Comparison of ENCODE assay signal across 1 cellular context in the genomic region with DNA sequence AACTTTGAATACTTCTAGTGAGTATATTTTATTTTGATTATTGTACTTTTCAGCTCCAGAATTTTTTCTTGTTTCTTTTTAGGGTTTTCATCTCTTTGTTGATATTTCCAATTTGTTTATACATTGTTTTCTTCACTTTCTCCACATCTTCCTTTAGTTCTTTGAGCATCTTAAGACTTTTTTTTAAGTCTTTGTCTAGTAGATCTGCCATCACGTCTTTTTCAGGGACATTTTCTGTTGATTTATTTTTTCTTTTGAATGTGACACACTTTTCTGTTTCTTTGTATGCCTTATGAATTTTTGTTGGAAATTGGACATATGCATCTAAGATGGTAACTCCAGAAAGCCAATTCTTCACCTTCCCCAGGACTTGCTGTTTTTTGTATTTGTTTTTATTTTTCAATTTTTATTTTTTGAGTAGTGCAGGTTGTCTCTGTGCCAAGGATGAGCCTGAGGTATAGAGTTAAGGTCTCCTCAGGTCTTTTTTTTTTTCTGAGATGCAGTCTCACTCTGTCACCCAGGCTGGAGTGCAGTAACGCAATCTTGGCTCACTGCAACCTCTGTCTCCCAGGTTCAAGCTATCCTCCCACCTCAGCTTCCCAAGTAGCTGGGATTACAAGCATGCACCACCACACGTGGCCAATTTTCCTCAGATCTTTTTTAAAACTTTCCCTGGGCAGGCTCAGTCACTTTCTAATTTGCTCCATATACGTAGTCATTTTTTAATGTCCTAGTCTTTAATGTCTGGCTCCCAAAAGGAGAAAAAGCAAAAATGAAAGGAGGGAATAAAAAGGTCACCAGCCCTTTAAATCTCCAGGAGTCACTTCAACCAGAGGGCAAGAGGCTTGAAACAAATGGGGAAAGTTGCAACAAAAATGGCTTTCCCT.
TF ChIP-seq lines count a peak whose summit lies in the region.

No MANE protein-coding gene starts in this region.

TF ChIP-seq in K562, 482 proteins besides CTCF, POLR2A, EP300 and RAD21 (continued from another document and continues in another):
- TF ChIP-seq, protein P1, sequence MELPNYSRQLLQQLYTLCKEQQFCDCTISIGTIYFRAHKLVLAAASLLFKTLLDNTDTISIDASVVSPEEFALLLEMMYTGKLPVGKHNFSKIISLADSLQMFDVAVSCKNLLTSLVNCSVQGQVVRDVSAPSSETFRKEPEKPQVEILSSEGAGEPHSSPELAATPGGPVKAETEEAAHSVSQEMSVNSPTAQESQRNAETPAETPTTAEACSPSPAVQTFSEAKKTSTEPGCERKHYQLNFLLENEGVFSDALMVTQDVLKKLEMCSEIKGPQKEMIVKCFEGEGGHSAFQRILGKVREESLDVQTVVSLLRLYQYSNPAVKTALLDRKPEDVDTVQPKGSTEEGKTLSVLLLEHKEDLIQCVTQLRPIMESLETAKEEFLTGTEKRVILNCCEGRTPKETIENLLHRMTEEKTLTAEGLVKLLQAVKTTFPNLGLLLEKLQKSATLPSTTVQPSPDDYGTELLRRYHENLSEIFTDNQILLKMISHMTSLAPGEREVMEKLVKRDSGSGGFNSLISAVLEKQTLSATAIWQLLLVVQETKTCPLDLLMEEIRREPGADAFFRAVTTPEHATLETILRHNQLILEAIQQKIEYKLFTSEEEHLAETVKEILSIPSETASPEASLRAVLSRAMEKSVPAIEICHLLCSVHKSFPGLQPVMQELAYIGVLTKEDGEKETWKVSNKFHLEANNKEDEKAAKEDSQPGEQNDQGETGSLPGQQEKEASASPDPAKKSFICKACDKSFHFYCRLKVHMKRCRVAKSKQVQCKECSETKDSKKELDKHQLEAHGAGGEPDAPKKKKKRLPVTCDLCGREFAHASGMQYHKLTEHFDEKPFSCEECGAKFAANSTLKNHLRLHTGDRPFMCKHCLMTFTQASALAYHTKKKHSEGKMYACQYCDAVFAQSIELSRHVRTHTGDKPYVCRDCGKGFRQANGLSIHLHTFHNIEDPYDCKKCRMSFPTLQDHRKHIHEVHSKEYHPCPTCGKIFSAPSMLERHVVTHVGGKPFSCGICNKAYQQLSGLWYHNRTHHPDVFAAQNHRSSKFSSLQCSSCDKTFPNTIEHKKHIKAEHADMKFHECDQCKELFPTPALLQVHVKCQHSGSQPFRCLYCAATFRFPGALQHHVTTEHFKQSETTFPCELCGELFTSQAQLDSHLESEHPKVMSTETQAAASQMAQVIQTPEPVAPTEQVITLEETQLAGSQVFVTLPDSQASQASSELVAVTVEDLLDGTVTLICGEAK (IDR thresholded peaks at IDR 0.05): 0 out of 2 replicates have a peak, but pooled peaks have one; percentile 23
- TF ChIP-seq, protein P1 (CRISPR knock-in tag; IDR thresholded peaks at IDR 0.05): no peak
- TF ChIP-seq, protein P2, sequence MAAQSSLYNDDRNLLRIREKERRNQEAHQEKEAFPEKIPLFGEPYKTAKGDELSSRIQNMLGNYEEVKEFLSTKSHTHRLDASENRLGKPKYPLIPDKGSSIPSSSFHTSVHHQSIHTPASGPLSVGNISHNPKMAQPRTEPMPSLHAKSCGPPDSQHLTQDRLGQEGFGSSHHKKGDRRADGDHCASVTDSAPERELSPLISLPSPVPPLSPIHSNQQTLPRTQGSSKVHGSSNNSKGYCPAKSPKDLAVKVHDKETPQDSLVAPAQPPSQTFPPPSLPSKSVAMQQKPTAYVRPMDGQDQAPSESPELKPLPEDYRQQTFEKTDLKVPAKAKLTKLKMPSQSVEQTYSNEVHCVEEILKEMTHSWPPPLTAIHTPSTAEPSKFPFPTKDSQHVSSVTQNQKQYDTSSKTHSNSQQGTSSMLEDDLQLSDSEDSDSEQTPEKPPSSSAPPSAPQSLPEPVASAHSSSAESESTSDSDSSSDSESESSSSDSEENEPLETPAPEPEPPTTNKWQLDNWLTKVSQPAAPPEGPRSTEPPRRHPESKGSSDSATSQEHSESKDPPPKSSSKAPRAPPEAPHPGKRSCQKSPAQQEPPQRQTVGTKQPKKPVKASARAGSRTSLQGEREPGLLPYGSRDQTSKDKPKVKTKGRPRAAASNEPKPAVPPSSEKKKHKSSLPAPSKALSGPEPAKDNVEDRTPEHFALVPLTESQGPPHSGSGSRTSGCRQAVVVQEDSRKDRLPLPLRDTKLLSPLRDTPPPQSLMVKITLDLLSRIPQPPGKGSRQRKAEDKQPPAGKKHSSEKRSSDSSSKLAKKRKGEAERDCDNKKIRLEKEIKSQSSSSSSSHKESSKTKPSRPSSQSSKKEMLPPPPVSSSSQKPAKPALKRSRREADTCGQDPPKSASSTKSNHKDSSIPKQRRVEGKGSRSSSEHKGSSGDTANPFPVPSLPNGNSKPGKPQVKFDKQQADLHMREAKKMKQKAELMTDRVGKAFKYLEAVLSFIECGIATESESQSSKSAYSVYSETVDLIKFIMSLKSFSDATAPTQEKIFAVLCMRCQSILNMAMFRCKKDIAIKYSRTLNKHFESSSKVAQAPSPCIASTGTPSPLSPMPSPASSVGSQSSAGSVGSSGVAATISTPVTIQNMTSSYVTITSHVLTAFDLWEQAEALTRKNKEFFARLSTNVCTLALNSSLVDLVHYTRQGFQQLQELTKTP (IDR thresholded peaks at IDR 0.05; ENCODE audit: low read depth in 1 of 2, partially characterized antibody in 2 of 2): peak in 1 of 2 experiments; percentile 15
- TF ChIP-seq, protein P3, sequence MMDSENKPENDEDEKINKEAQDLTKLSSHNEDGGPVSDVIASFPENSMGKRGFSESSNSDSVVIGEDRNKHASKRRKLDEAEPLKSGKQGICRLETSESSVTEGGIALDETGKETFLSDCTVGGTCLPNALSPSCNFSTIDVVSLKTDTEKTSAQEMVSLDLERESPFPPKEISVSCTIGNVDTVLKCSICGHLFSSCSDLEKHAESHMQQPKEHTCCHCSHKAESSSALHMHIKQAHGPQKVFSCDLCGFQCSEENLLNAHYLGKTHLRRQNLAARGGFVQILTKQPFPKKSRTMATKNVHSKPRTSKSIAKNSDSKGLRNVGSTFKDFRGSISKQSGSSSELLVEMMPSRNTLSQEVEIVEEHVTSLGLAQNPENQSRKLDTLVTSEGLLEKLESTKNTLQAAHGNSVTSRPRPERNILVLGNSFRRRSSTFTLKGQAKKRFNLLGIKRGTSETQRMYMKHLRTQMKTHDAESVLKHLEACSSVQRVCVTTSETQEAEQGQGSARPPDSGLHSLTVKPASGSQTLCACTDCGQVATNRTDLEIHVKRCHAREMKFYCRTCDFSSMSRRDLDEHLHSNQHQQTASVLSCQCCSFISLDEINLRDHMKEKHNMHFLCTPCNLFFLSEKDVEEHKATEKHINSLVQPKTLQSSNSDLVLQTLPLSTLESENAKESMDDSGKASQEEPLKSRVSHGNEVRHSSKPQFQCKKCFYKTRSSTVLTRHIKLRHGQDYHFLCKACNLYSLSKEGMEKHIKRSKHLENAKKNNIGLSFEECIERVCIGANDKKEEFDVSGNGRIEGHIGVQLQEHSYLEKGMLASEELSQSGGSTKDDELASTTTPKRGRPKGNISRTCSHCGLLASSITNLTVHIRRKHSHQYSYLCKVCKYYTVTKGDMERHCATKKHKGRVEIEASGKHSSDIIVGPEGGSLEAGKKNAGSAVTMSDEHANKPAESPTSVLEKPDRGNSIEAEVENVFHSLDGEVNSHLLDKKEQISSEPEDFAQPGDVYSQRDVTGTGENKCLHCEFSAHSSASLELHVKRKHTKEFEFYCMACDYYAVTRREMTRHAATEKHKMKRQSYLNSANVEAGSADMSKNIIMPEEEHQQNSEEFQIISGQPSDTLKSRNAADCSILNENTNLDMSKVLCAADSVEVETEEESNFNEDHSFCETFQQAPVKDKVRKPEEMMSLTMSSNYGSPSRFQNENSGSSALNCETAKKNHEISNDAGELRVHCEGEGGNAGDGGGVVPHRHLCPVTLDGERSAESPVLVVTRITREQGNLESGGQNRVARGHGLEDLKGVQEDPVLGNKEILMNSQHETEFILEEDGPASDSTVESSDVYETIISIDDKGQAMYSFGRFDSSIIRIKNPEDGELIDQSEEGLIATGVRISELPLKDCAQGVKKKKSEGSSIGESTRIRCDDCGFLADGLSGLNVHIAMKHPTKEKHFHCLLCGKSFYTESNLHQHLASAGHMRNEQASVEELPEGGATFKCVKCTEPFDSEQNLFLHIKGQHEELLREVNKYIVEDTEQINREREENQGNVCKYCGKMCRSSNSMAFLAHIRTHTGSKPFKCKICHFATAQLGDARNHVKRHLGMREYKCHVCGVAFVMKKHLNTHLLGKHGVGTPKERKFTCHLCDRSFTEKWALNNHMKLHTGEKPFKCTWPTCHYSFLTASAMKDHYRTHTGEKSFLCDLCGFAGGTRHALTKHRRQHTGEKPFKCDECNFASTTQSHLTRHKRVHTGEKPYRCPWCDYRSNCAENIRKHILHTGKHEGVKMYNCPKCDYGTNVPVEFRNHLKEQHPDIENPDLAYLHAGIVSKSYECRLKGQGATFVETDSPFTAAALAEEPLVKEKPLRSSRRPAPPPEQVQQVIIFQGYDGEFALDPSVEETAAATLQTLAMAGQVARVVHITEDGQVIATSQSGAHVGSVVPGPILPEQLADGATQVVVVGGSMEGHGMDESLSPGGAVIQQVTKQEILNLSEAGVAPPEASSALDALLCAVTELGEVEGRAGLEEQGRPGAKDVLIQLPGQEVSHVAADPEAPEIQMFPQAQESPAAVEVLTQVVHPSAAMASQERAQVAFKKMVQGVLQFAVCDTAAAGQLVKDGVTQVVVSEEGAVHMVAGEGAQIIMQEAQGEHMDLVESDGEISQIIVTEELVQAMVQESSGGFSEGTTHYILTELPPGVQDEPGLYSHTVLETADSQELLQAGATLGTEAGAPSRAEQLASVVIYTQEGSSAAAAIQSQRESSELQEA (IDR thresholded peaks at IDR 0.05; ENCODE audit: low read depth): no peak
- TF ChIP-seq PHB (CRISPR knock-in tag; IDR thresholded peaks at IDR 0.05): no peak
- TF ChIP-seq TCF7L2 (IDR thresholded peaks at IDR 0.05; ENCODE audit: low read depth, low read length): no peak
- 0 out of 2 replicates have a peak, but pooled peaks have one; percentile 11 for TF ChIP-seq NFATC3 (IDR thresholded peaks at IDR 0.05)
- 0 out of 2 replicates have a peak, but pooled peaks have one; percentile 14 for TF ChIP-seq ZEB2 (IDR thresholded peaks at IDR 0.05)
- no peak for TF ChIP-seq MECOM (CRISPR knock-in tag; IDR thresholded peaks at IDR 0.05)
- TF ChIP-seq DNMT1 (IDR thresholded peaks at IDR 0.05): peak; percentile 90; the same call in 1 of the 2 replicates
- TF ChIP-seq HDAC2 (IDR thresholded peaks at IDR 0.05): 0 out of 2 replicates have a peak, but pooled peaks have one; percentile 52
- peak; percentile 27; the same call in 1 of the 2 replicates for TF ChIP-seq ZNF384 (IDR thresholded peaks at IDR 0.05; ENCODE audit: low read depth, low read length)
- TF ChIP-seq FOXJ2 (tag; IDR thresholded peaks at IDR 0.05): 0 out of 2 replicates have a peak, but pooled peaks have one; percentile 9
- TF ChIP-seq ERF (CRISPR knock-in tag; IDR thresholded peaks at IDR 0.05): no peak
- TF ChIP-seq, protein P4, sequence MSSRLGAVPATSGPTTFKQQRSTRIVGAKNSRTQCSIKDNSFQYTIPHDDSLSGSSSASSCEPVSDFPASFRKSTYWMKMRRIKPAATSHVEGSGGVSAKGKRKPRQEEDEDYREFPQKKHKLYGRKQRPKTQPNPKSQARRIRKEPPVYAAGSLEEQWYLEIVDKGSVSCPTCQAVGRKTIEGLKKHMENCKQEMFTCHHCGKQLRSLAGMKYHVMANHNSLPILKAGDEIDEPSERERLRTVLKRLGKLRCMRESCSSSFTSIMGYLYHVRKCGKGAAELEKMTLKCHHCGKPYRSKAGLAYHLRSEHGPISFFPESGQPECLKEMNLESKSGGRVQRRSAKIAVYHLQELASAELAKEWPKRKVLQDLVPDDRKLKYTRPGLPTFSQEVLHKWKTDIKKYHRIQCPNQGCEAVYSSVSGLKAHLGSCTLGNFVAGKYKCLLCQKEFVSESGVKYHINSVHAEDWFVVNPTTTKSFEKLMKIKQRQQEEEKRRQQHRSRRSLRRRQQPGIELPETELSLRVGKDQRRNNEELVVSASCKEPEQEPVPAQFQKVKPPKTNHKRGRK (tag; IDR thresholded peaks at IDR 0.05): peak; percentile 63
- TF ChIP-seq GTF2A2 (tag; IDR thresholded peaks at IDR 0.05): 0 out of 2 replicates have a peak, but pooled peaks have one; percentile 3
- TF ChIP-seq ELF4 (CRISPR knock-in tag; IDR thresholded peaks at IDR 0.05): 0 out of 2 replicates have a peak, but pooled peaks have one; percentile 10
- peak in 1 of 2 experiments; percentile 20; a peak in 1 of 4 replicates for TF ChIP-seq ARNT (IDR thresholded peaks at IDR 0.05)
- peak; percentile 74 for TF ChIP-seq SMARCA5 (IDR thresholded peaks at IDR 0.05)
- peak in 1 of 2 experiments; percentile 46 for TF ChIP-seq NCOA2 (IDR thresholded peaks at IDR 0.05; ENCODE audit: partially characterized antibody in 2 of 2)
- TF ChIP-seq TAF7 (tag; IDR thresholded peaks at IDR 0.05): no peak
- TF ChIP-seq BRD9 (IDR thresholded peaks at IDR 0.05; ENCODE audit: low read depth, partially characterized antibody): peak; percentile 20
- 0 out of 2 replicates have a peak, but pooled peaks have one; percentile 16 for TF ChIP-seq HLTF (IDR thresholded peaks at IDR 0.05)
- TF ChIP-seq SP2 (IDR thresholded peaks at IDR 0.05; ENCODE audit: extremely low read depth, low read depth, low read length, poor library complexity, severe bottlenecking): no peak
